In the genomic region with DNA sequence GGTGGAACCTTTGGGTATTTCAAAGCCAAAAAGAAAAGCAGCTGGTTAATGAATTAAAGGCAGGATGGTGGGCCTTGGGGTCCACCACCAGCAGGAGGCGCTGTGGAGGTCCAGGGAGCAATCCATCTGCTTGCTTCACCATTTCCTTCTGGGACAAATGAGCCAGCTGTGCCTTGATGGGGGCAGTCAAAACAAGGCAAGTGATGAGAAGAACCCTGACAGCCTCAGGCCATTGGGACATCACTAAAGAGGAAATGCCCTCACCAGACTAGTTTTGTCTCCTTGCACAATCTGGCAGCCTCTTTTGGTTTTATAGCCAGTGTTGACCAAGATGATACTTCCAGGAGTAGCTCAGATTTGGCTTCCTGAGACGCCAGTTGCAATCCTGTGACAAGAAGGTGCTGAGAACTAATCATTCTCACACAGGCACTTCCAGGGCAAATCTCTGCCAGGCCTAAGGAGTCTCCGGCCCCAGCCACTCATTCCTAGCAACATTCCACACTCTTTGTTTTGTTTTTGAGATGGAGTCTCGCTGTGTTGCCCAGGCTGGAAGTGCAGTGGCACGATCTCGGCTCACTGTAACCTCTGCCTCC, we compare ENCODE assay signal across 8 cellular contexts.
DNase-seq lines count a peak whose midpoint lies in the region; ATAC-seq and TF ChIP-seq lines count a peak whose summit lies in the region.

No MANE protein-coding gene starts in this region.

- no peak for ATAC-seq in GM18870 (IDR thresholded peaks at IDR 0.05; ENCODE audit: unreplicated experiment)

- in situ Hi-C loops in astrocyte of the cerebellum (cut with HindIII; ENCODE audit: low sequenced_read_pairs) = no loop called here

- DNase-seq in COR-L47 (lab: John Stamatoyannopoulos, UW) (peak; percentile 2), HUDEP-2 (lab: John Stamatoyannopoulos, UW; ENCODE audit: unreplicated experiment in 76 of 76) (peak in 66 of 76 experiments; percentile 8 to 77 (median 56)), T-helper 2 cell (peak; percentile 49 to 72 (median 71)), astrocyte of the cerebellum (ENCODE audit: low read depth) (no peak), iPS DF 4.7 (ENCODE audit: extremely low read depth, low spot score) (peak; percentile 58), HPDE6-E6E7 (ENCODE audit: extremely low spot score) (no peak)
- DNase-seq in stimulated activated CD4-positive, alpha-beta T cell treated with anti-CD3 and anti-CD28 coated beads, Interleukin-12 subunit alpha, Interleukin-12 subunit beta, amount 100 ng/mL, for 4 hours = peak; percentile 86

- H3K4me3 ChIP-seq in astrocyte of the cerebellum (ENCODE audit: low read depth, low read length) = no peak overlapping the region

- TF ChIP-seq CTCF in astrocyte of the cerebellum (IDR thresholded peaks at IDR 0.05; ENCODE audit: low read depth, low read length, missing control alignments) = peak; percentile 69

Comparison
In these comparisons a context has a peak if more than half of its experiments do, and no peak if none do; other contexts are left out.
1. DNase-seq: peak in COR-L47 (single experiment), HUDEP-2 (66 of 76), T-helper 2 cell (5 of 5), iPS DF 4.7 (single experiment) and stimulated activated CD4-positive, alpha-beta T cell treated with anti-CD3 and anti-CD28 coated beads, Interleukin-12 subunit alpha, Interleukin-12 subunit beta, amount 100 ng/mL, for 4 hours (single experiment); none in astrocyte of the cerebellum (single experiment) and HPDE6-E6E7 (single experiment).